Comparison of ENCODE assay signal across 26 cellular contexts in the genomic region with DNA sequence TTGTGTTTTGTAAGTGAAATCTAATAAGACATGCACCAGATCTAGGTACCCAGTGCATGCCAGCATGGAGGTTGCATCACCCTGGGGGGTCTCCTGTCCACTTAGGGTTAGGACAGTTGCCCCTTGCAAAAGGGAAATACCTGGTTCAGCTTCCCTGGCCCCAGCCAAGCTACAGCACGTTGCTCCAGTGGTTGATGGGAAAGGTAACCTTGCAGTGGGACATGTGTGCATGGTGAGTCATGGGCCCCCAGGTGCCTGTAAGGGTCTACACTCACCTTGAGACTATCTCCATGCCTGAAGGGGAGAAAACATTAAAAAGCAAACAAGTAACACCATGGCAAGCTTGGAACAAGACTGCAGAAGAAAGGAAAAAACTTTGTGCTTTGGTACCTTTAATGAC.
DNase-seq lines count a peak whose midpoint lies in the region; ATAC-seq, FAIRE-seq and TF ChIP-seq lines count a peak whose summit lies in the region.
"Had no signal": no experiment of that assay in that cellular context is flagged by ENCODE, and none has a peak within 500 bp of the region (broad histone marks: within the 10 kb centered on the region; RNA-seq: fewer than 3 reads in every experiment).

No MANE protein-coding gene starts in this region.

- no peak for TF ChIP-seq CTCF in bronchial epithelial cell (IDR thresholded peaks at IDR 0.05; ENCODE audit: insufficient read depth, low read length, severe bottlenecking)
- TF ChIP-seq CTCF in epithelial cell of esophagus (IDR thresholded peaks at IDR 0.05; ENCODE audit: insufficient read depth, low read depth, low read length, missing control alignments) = no peak
- no peak for TF ChIP-seq CTCF in foreskin keratinocyte (conservative IDR thresholded peaks at IDR 0.05)

- H3K4me3 ChIP-seq in bronchial epithelial cell (ENCODE audit: low read depth, low read length) = no peak overlapping the region
- H3K4me3 ChIP-seq in epithelial cell of esophagus (ENCODE audit: low read length) = no peak overlapping the region
- no peak overlapping the region for H3K4me3 ChIP-seq in neuronal stem cell (ENCODE audit: low read length in 2 of 2)
- H3K4me3 ChIP-seq: BLaER1, GM12878 had no signal

- peak overlapping the region; percentile 41 for H2BK12ac ChIP-seq in neuronal stem cell (ENCODE audit: low read length)

- no peak overlapping the region for H2AK5ac ChIP-seq in neuronal stem cell (ENCODE audit: low read depth, low read length)

- no peaks in the 10 kb centered on the region for H3K27me3 ChIP-seq in bronchial epithelial cell (ENCODE audit: control insufficient read depth, insufficient read depth, low read length)
- H3K27me3 ChIP-seq in foreskin keratinocyte = no peaks in the 10 kb centered on the region
- H3K27me3 ChIP-seq in neuronal stem cell (ENCODE audit: control insufficient read depth in 3 of 3, insufficient read depth in 3 of 3, low read depth in 1 of 3, low read length in 3 of 3) = no peaks in the 10 kb centered on the region
- H3K27me3 ChIP-seq: BE2C, BLaER1 had no signal

- H3K9me3 ChIP-seq in neuronal stem cell (replicated peaks in 1 of 2; ENCODE audit: control insufficient read depth in 2 of 2, insufficient read depth in 1 of 2, low read depth in 1 of 2, low read length in 2 of 2) = no peaks in the 10 kb centered on the region
- H3K9me3 ChIP-seq: BE2C, BLaER1 had no signal

- no peak overlapping the region for H2AFZ ChIP-seq in neuronal stem cell (ENCODE audit: low read length)

- H3K27ac ChIP-seq in foreskin keratinocyte (no peak overlapping the region), neuronal stem cell (replicated peaks; ENCODE audit: low read length) (no peak overlapping the region)
- H3K27ac ChIP-seq: BLaER1 had no signal

- peak; percentile 15 for DNase-seq in bronchial epithelial cell (ENCODE audit: low read depth)
- DNase-seq in epithelial cell of esophagus (ENCODE audit: low read depth) = peak; percentile 24
- DNase-seq in foreskin keratinocyte = peak in 1 of 2 donors; percentile 33
- no peak for DNase-seq in neuronal stem cell (ENCODE audit: low spot score)
- no peak for DNase-seq in KG1 (lab: John Stamatoyannopoulos, UW)
- no peak for DNase-seq in iPS-NIHi11 (ENCODE audit: low spot score)
- no peak for DNase-seq in DMS79 treated with DMSO at 0.1 percent for 48 hours (lab: John Stamatoyannopoulos, UW)
- no peak for DNase-seq in EL
- DNase-seq: 8988T; ACHN; BE2C; C1 segment of cervical spinal cord; CD4-positive, alpha-beta memory T cell; CD4-positive, CD25-positive, alpha-beta regulatory T cell; CD8-positive, alpha-beta memory T cell; COR-L47; DMS 273 treated with DMSO at 0.1 percent for 48 hours; DMS153; DMS53; DMS79; GDM1 had no signal

- peak overlapping the region; percentile 31 for H3K18ac ChIP-seq in neuronal stem cell (ENCODE audit: low read length)

- H3K36me3 ChIP-seq in bronchial epithelial cell (ENCODE audit: control insufficient read depth, insufficient read depth, low read length) = no peaks in the 10 kb centered on the region
- no peaks in the 10 kb centered on the region for H3K36me3 ChIP-seq in neuronal stem cell (replicated peaks in 1 of 2; ENCODE audit: control insufficient read depth in 2 of 2, insufficient read depth in 2 of 2, low read length in 2 of 2)
- H3K36me3 ChIP-seq: BE2C, BLaER1 had no signal

- no CpG with 5 or more reads among the region's 1 CpG for WGBS in neuronal stem cell (ENCODE audit: extremely low coverage in 2 of 2, insufficient read length in 2 of 2, insufficient replicate concordance in 1 of 2), 2 donors

- no peak overlapping the region for H4K91ac ChIP-seq in neuronal stem cell (ENCODE audit: low read depth, low read length, poor library complexity)

- no peak for FAIRE-seq in bronchial epithelial cell (lab: Jason Lieb, UNC)
- FAIRE-seq: A204.1, GM12878, GM12892, GM18507 had no signal

- H3K79me1 ChIP-seq in neuronal stem cell (ENCODE audit: low read depth, low read length) = no peaks in the 10 kb centered on the region

- H2BK120ac ChIP-seq in neuronal stem cell (ENCODE audit: low read depth, low read length) = no peak overlapping the region

- peak; percentile 73 for ATAC-seq in foreskin keratinocyte

- no peaks in the 10 kb centered on the region for H3K4me1 ChIP-seq in foreskin keratinocyte
- no peaks in the 10 kb centered on the region for H3K4me1 ChIP-seq in neuronal stem cell (ENCODE audit: control insufficient read depth in 2 of 2, insufficient read depth in 1 of 2, low read depth in 1 of 2, low read length in 2 of 2)
- H3K4me1 ChIP-seq: BE2C, BLaER1 had no signal

- no peak overlapping the region for H3K4ac ChIP-seq in neuronal stem cell (ENCODE audit: low read length)

- H3K4me2 ChIP-seq in neuronal stem cell (ENCODE audit: insufficient read depth, low read length, poor library complexity, severe bottlenecking) = no peak overlapping the region
- H3K4me2 ChIP-seq: BLaER1 had no signal

- no peak overlapping the region for H2BK15ac ChIP-seq in neuronal stem cell (ENCODE audit: low read length)

- H3K9ac ChIP-seq in neuronal stem cell (ENCODE audit: low read depth, low read length, poor library complexity) = no peak overlapping the region
- H3K9ac ChIP-seq: BLaER1 had no signal

- peak overlapping the region; percentile 75 for H2BK5ac ChIP-seq in neuronal stem cell (ENCODE audit: low read length)

- H3K23ac ChIP-seq in neuronal stem cell (ENCODE audit: low read depth, low read length, poor library complexity) = no peak overlapping the region

- H4K8ac ChIP-seq in neuronal stem cell (ENCODE audit: low read depth, low read length) = no peak overlapping the region

- peak overlapping the region; percentile 44 for H3K14ac ChIP-seq in neuronal stem cell (ENCODE audit: low read length)

Comparison
In these comparisons a context has a peak if more than half of its experiments do, and no peak if none do; other contexts are left out.
1. DNase-seq: peak in bronchial epithelial cell (single experiment) and epithelial cell of esophagus (single experiment); none in neuronal stem cell (single experiment), KG1 (single experiment), iPS-NIHi11 (single experiment), DMS79 treated with DMSO at 0.1 percent for 48 hours (single experiment) and EL (single experiment).